8 cellular contexts compared by ENCODE assay signal in the genomic region with DNA sequence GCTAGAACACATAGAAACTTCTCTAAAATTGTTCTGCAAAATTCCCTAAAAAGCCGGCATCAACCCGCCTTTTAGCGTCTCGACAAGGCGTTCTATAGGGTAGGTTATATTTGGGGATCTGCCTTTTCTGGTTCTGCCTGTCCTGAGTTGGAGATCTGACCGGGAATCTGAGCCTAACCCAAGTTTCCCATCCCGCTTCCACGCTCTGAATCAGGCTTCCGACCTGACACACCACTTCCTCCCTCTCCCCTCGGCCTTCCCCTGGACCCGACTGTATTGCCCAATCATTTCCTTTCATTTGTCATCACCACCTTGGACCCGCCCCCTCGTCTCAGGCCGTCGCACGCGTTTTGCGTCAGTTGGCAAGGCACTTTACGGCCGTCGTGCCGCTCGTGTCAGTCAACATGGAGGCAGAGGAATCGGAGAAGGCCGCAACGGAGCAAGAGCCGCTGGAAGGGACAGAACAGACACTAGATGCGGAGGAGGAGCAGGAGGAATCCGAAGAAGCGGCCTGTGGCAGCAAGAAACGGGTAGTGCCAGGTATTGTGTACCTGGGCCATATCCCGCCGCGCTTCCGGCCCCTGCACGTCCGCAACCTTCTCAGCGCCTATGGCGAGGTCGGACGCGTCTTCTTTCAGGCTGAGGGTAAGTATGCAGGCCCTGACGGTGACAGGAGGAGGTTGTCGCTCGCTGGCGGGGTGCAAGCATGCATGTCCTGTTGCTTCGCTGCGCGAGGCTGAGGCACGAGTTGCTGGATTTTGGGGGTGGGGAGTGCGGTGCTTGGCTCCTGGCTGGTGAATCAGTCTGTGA. TPM values are rescaled to one million over a fixed set of nuclear protein-coding genes. Genes with fewer than 3 reads are reported as not detected.
DNase-seq lines count a peak whose midpoint lies in the region; ATAC-seq and TF ChIP-seq lines count a peak whose summit lies in the region.

Gene ABT1 (plus strand): TSS at position 375 of the 810 bp plus-strand sequence. CDS start 30 bp downstream, at position 405.

- H3K36me3 ChIP-seq in CD8-positive, alpha-beta memory T cell (ENCODE audit: insufficient read depth, low read length) = peaks cover 22% of the 10 kb centered on the region
- H3K36me3 ChIP-seq in lower lobe of right lung = peaks cover 27% of the 10 kb centered on the region

- no peak within 1 kb of the TSS for H3K4me3 Mint-ChIP-seq in CD8-positive, alpha-beta memory T cell

- CTCF ChIA-PET in CD8-positive, alpha-beta memory T cell (lab: Charles Lee) = interaction anchor here (1.4 to 8.3 kb wide), 10 partner anchors 15 to 419 kb away, joined by 3 to 97 read pairs (median 13); no protein-coding TSS in a partner anchor

- peaks cover 0 to 29% (median 7%) of the 10 kb centered on the region in 3 donors for H3K36me3 Mint-ChIP-seq in CD8-positive, alpha-beta memory T cell

- no peak for TF ChIP-seq CTCF in lower lobe of right lung (IDR thresholded peaks at IDR 0.05)

- POLR2A ChIA-PET in CD8-positive, alpha-beta memory T cell (lab: Charles Lee) = interaction anchor here (1.1 kb wide), 1 partner anchor 42 kb away, joined by 3 read pairs; no protein-coding TSS in a partner anchor

- H3K4me1 Mint-ChIP-seq in CD8-positive, alpha-beta memory T cell = peaks cover 8 to 13% (median 9%) of the 10 kb centered on the region in 3 donors

- no peak within 1 kb of the TSS for H3K27ac Mint-ChIP-seq in CD8-positive, alpha-beta memory T cell

- no peaks in the 10 kb centered on the region for H3K9me3 ChIP-seq in CD8-positive, alpha-beta memory T cell (ENCODE audit: low read length)
- H3K9me3 ChIP-seq in lower lobe of right lung = no peaks in the 10 kb centered on the region

- peak within 1 kb of the TSS; percentile 72 for H3K4me3 ChIP-seq in CD8-positive, alpha-beta memory T cell (ENCODE audit: low read length)
- H3K4me3 ChIP-seq in lower lobe of right lung = peak within 1 kb of the TSS; percentile 91

- DNase-seq in CD8-positive, alpha-beta memory T cell = peak; percentile 94 to 97 (median 96)
- DNase-seq in HS-5 (ENCODE audit: low read depth) (peak; percentile 95), NK-92 (lab: John Stamatoyannopoulos, UW; ENCODE audit: unreplicated experiment) (peak; percentile 84), lower lobe of right lung (peak; percentile 98)
- DNase-seq in activated CD8-positive, alpha-beta memory T cell treated with anti-CD3 and anti-CD28 coated beads for 1 hour (ENCODE audit: extremely low read depth in 1 of 2, low read depth in 1 of 2) = peak; percentile 93 to 95
- peak; percentile 94 for DNase-seq in effector CD8-positive, alpha-beta T cell (lab: John Stamatoyannopoulos, UW)
- peak; percentile 95 to 98 (median 95) for DNase-seq in stimulated activated CD4-positive, alpha-beta T cell treated with anti-CD3 and anti-CD28 coated beads, TNF-alpha, amount 100 ng/mL, for 24 hours (ENCODE audit: low read depth in 3 of 3)

- ATAC-seq in GM19468 (IDR thresholded peaks at IDR 0.05; ENCODE audit: extremely low read depth, unreplicated experiment) (peak; percentile 16), lower lobe of right lung (peak; percentile 97 to 98)

- H3K9me3 Mint-ChIP-seq in CD8-positive, alpha-beta memory T cell = no peaks in the 10 kb centered on the region

- H3K27me3 ChIP-seq in CD8-positive, alpha-beta memory T cell (ENCODE audit: insufficient read depth, low read length, poor library complexity, severe bottlenecking) = peaks cover 5% of the 10 kb centered on the region
- peaks cover 20% of the 10 kb centered on the region for H3K27me3 ChIP-seq in lower lobe of right lung (ENCODE audit: low read depth)

- peak within 1 kb of the TSS; percentile 90 for H3K27ac ChIP-seq in CD8-positive, alpha-beta memory T cell (ENCODE audit: low read depth, low read length)
- H3K27ac ChIP-seq in lower lobe of right lung = peak within 1 kb of the TSS; percentile 94

- peaks cover 21% of the 10 kb centered on the region for H3K4me1 ChIP-seq in CD8-positive, alpha-beta memory T cell (ENCODE audit: insufficient read depth, low read length)
- peaks cover 19% of the 10 kb centered on the region for H3K4me1 ChIP-seq in lower lobe of right lung

- intact Hi-C loops in lower lobe of right lung (cut with DNase I) = loop anchor here (10.0 kb wide), 1 partner anchor 262 kb away; no protein-coding TSS in a partner anchor

- peaks cover 0 to 30% of the 10 kb centered on the region in 2 donors for H3K27me3 Mint-ChIP-seq in CD8-positive, alpha-beta memory T cell

RNA-seq across cellular contexts. Expression of gene ABT1, which starts in this region (rescaled TPM):
- total RNA-seq in CD8-positive, alpha-beta memory T cell = 10 to 100 TPM; 34.5 to 36.1 TPM
- 39.7 TPM for polyA plus RNA-seq in CD8-positive, alpha-beta memory T cell
- 13.5 TPM for total RNA-seq in lower lobe of right lung

Comparison
In these comparisons a context has a peak if more than half of its experiments do, and no peak if none do; other contexts are left out.
1. Peak in every context shown above with its lines: DNase-seq, ATAC-seq, H3K4me3 ChIP-seq and H3K27ac ChIP-seq.